21 cellular contexts compared by ENCODE assay signal in the genomic region with DNA sequence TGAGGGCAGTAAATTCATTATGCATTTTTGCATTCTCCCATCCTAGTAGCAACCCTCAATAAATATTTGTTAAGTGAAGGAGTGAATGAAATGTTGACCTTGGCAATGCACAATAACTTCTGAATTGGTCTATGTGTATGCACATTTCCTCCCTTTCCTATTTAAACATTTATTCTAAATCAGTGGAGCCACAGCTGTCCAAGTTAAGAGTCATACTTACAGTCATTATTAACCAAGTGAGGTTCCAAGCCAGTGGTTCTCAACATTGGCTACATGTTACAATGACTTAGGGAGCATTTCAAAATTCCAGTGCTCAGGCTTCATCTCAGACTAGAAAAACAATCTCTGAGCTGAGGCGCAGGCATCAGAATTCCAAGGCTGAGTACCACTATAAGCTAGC.
DNase-seq lines count a peak whose midpoint lies in the region; ATAC-seq and TF ChIP-seq lines count a peak whose summit lies in the region.
"Had no signal": no experiment of that assay in that cellular context is flagged by ENCODE, and none has a peak within 500 bp of the region (broad histone marks: within the 10 kb centered on the region; RNA-seq: fewer than 3 reads in every experiment).

No MANE protein-coding gene starts in this region.

- in situ Hi-C loops in Caki2 (cut with HindIII; ENCODE audit: low pct_unique_long_range_greater_than_20kb, low sequenced_read_pairs): no loop called here

- H3K4me1 ChIP-seq in PC-3 (ENCODE audit: insufficient read depth, low read length) (peaks cover 6% of the 10 kb centered on the region), esophagus muscularis mucosa (peaks cover 0 to 26% (median 19%) of the 10 kb centered on the region in 4 donors), psoas muscle (peaks cover 14% of the 10 kb centered on the region), heart left ventricle (peaks cover 0 to 8% (median 0%) of the 10 kb centered on the region in 12 donors), smooth muscle cell (ENCODE audit: low read depth) (no peaks in the 10 kb centered on the region)
- H3K4me1 ChIP-seq: adrenal gland had no signal

- no peak overlapping the region for H3K27ac ChIP-seq in PC-3 (ENCODE audit: low read length)
- H3K27ac ChIP-seq in esophagus muscularis mucosa (replicated peaks in 1 of 4): peak overlapping the region in 3 of 4 donors; percentile 56 to 82 (median 75)
- peak overlapping the region; percentile 89 for H3K27ac ChIP-seq in psoas muscle
- H3K27ac ChIP-seq in heart left ventricle: peak overlapping the region in 4 of 12 donors; percentile 67 to 82 (median 72)
- no peak overlapping the region for H3K27ac ChIP-seq in smooth muscle cell (ENCODE audit: low read depth)
- H3K27ac ChIP-seq: adrenal gland had no signal

- H3K36me3 ChIP-seq in PC-3 (ENCODE audit: low read depth, low read length) (no peaks in the 10 kb centered on the region), esophagus muscularis mucosa (no peaks in the 10 kb centered on the region), psoas muscle (ENCODE audit: insufficient read depth in 1 of 2, low read depth in 1 of 2) (no peaks in the 10 kb centered on the region), heart left ventricle (no peaks in the 10 kb centered on the region), smooth muscle cell (ENCODE audit: low read depth) (no peaks in the 10 kb centered on the region)
- H3K36me3 ChIP-seq: adrenal gland, sigmoid colon had no signal

- no peak for TF ChIP-seq EP300 in esophagus muscularis mucosa (IDR thresholded peaks at IDR 0.05)

- H3K9ac ChIP-seq in PC-3 (ENCODE audit: low read length) (no peak overlapping the region), smooth muscle cell (ENCODE audit: low read depth) (no peak overlapping the region)

- no peak overlapping the region for H2AFZ ChIP-seq in PC-3 (ENCODE audit: low read length)
- H2AFZ ChIP-seq in smooth muscle cell (ENCODE audit: low read depth): no peak overlapping the region

- no peak overlapping the region for H3K4me2 ChIP-seq in PC-3 (ENCODE audit: low read length)
- no peak overlapping the region for H3K4me2 ChIP-seq in smooth muscle cell

- DNase-seq in Caki2 (ENCODE audit: low read depth) (peak; percentile 85), PC-3 (peak; percentile 10), esophagus muscularis mucosa (ENCODE audit: extremely low spot score) (no peak), psoas muscle (no peak), NCI-H446 (lab: John Stamatoyannopoulos, UW) (no peak), heart left ventricle (no peak), smooth muscle cell (lab: John Stamatoyannopoulos, UW; ENCODE audit: unreplicated experiment) (no peak)
- DNase-seq: activated CD4-positive, alpha-beta memory T cell treated with anti-CD3 and anti-CD28 coated beads, Interleukin-2, amount 10 ng/mL, durations not matched to agents 7 days and 5 days; activated T-cell treated with anti-CD3 and anti-CD28 coated beads, Interleukin-2, amount 50 U/mL, for 72 hours; adrenal gland; C1 segment of cervical spinal cord; dermis blood vessel endothelial cell; DND-41; KG1; NCI-H1436 treated with DMSO at 0.1 percent for 48 hours; NCI-H446 treated with DMSO at 0.1 percent for 48 hours; sigmoid colon; stimulated activated naive CD4-positive, alpha-beta T cell had no signal

- 78% methylated on average over 1 of the region's 1 CpG for WGBS in esophagus muscularis mucosa
- 87 to 95% (median 89%) methylated on average over 1 of the region's 1 CpG for WGBS in psoas muscle, 3 donors
- WGBS in heart left ventricle, 4 donors: 83 to 93% (median 89%) methylated on average over 1 of the region's 1 CpG
- WGBS in smooth muscle cell (ENCODE audit: low lambda C conversion rate): 95% methylated on average over 1 of the region's 1 CpG

- H4K20me1 ChIP-seq in PC-3 (ENCODE audit: low read length) (no peaks in the 10 kb centered on the region), smooth muscle cell (ENCODE audit: low read depth) (no peaks in the 10 kb centered on the region)

- H3K27me3 ChIP-seq in PC-3 (ENCODE audit: low read length) (no peaks in the 10 kb centered on the region), esophagus muscularis mucosa (no peaks in the 10 kb centered on the region), psoas muscle (ENCODE audit: insufficient read depth in 3 of 3, low read length in 2 of 3) (no peaks in the 10 kb centered on the region), heart left ventricle (no peaks in the 10 kb centered on the region), smooth muscle cell (ENCODE audit: low read depth) (peaks cover 4% of the 10 kb centered on the region)
- H3K27me3 ChIP-seq: adrenal gland, sigmoid colon had no signal

- H3K4me3 ChIP-seq in PC-3 (ENCODE audit: low read length): no peak overlapping the region
- no peak overlapping the region for H3K4me3 ChIP-seq in esophagus muscularis mucosa
- no peak overlapping the region for H3K4me3 ChIP-seq in psoas muscle
- no peak overlapping the region for H3K4me3 ChIP-seq in heart left ventricle
- no peak overlapping the region for H3K4me3 ChIP-seq in smooth muscle cell
- H3K4me3 ChIP-seq: adrenal gland, GM12878, sigmoid colon had no signal

- ATAC-seq in PC-3 (peak; percentile 82), psoas muscle (no peak), HG02885 (IDR thresholded peaks at IDR 0.05; ENCODE audit: poor library complexity, unreplicated experiment) (no peak), heart left ventricle (no peak)
- ATAC-seq: activated T-cell treated with anti-CD3 and anti-CD28 coated beads, Interleukin-2, amount 50 U/mL, for 72 hours; GM12878; SK-N-SH treated with all-trans-retinoic acid at 6 μM for 48 hours had no signal

- TF ChIP-seq POLR2A in esophagus muscularis mucosa (IDR thresholded peaks at IDR 0.05; ENCODE audit: low read depth) (no peak), heart left ventricle (IDR thresholded peaks at IDR 0.05) (no peak)

- H3F3A ChIP-seq in PC-3 (ENCODE audit: low read length, unreplicated experiment) (no peaks in the 10 kb centered on the region), smooth muscle cell (ENCODE audit: low read depth) (no peaks in the 10 kb centered on the region)

- POLR2A ChIA-PET in PC-3 (lab: Charles Lee; ENCODE audit: unreplicated experiment): no interaction called here

- BruUV-seq in PC-3 (replicated peaks; lab: Mats Ljungman, UMichigan): no TSS peak

- no peaks in the 10 kb centered on the region for H3K9me2 ChIP-seq in PC-3 (replicated peaks; ENCODE audit: low read length)

- TF ChIP-seq CTCF in PC-3 (conservative IDR thresholded peaks at IDR 0.05; ENCODE audit: low read depth, low read length) (no peak), esophagus muscularis mucosa (IDR thresholded peaks at IDR 0.05) (no peak), psoas muscle (IDR thresholded peaks at IDR 0.05) (no peak), heart left ventricle (IDR thresholded peaks at IDR 0.05) (no peak), smooth muscle cell (IDR thresholded peaks at IDR 0.05; ENCODE audit: borderline replicate concordance, insufficient read depth, poor library complexity, severe bottlenecking) (no peak)

- CTCF ChIA-PET in PC-3 (lab: Charles Lee): interaction anchor here (0.7 kb wide), 1 partner anchor 90 kb away, joined by 4 read pairs; no protein-coding TSS in a partner anchor

- H3K79me2 ChIP-seq in PC-3 (ENCODE audit: low read length): no peaks in the 10 kb centered on the region
- no peaks in the 10 kb centered on the region for H3K79me2 ChIP-seq in smooth muscle cell (ENCODE audit: low read depth)

- intact Hi-C loops in PC-3 (cut with micrococcal nuclease) (loop anchor here (2.0 kb wide), 1 partner anchor 34 kb away; no protein-coding TSS in a partner anchor), esophagus muscularis mucosa (cut with DNase I) (no loop called here), psoas muscle (cut with DNase I) (no loop called here), heart left ventricle (cut with DNase I) (no loop called here)

- H3K9me3 ChIP-seq in PC-3 (ENCODE audit: low read length): no peaks in the 10 kb centered on the region
- H3K9me3 ChIP-seq in esophagus muscularis mucosa: peaks cover 0 to 5% (median 0%) of the 10 kb centered on the region in 4 donors
- H3K9me3 ChIP-seq in psoas muscle: peaks cover 6% of the 10 kb centered on the region
- peaks cover 0 to 8% (median 0%) of the 10 kb centered on the region in 12 donors for H3K9me3 ChIP-seq in heart left ventricle
- no peaks in the 10 kb centered on the region for H3K9me3 ChIP-seq in smooth muscle cell (replicated peaks; ENCODE audit: low read depth)
- H3K9me3 ChIP-seq: adrenal gland, sigmoid colon had no signal

Comparison
In these comparisons a context has a peak if more than half of its experiments do, and no peak if none do; other contexts are left out.
1. DNase-seq: peak in Caki2 (single experiment) and PC-3 (single experiment); none in esophagus muscularis mucosa (single experiment), psoas muscle (0 of 2), NCI-H446 (0 of 2), heart left ventricle (0 of 5) and smooth muscle cell (single experiment).
2. H3K27ac ChIP-seq: peak in esophagus muscularis mucosa (3 of 4) and psoas muscle (single experiment); none in PC-3 (single experiment) and smooth muscle cell (single experiment).